9 cellular contexts compared by ENCODE assay signal in the genomic region with DNA sequence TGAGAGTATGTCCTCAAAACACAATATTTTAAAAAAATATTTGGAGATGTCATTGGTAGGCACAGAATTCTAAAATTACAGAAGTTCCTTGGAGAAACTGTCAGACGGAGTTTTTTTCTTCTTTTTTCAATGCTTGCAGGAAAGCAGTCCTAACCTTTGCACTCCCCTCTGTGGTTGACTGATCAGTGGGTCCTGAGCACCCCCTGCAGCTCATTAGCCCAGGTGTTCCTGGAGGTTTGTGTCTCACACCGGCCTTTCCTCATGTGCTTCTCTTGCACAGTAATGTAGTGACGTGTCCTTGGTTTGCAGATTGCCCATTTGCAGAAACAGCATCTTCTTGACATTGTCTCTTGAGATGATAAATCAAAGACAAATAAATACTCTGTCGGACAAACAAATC.
A peak's percentile ranks its signal among the peaks of the same experiment; 100 is the strongest.
DNase-seq lines count a peak whose midpoint lies in the region; ATAC-seq, FAIRE-seq and TF ChIP-seq lines count a peak whose summit lies in the region.
"Had no signal": no experiment of that assay in that cellular context is flagged by ENCODE, and none has a peak within 500 bp of the region (broad histone marks: within the 10 kb centered on the region; RNA-seq: fewer than 3 reads in every experiment).

No MANE protein-coding gene starts in this region.

- CTCF ChIA-PET in K562 (lab: Yijun Ruan, JAX; ENCODE audit: low intra/inter-chr PET ratio) (interaction anchor here (0.5 kb wide), 1 partner anchor 565 kb away, joined by 3 read pairs; a partner anchor contains a TSS), OCI-LY7 (lab: Charles Lee; ENCODE audit: unreplicated experiment) (no interaction called here)

- peaks cover 4% of the 10 kb centered on the region for H3K27me3 Mint-ChIP-seq in GM23338 (ENCODE audit: insufficient read depth, low read depth, poor library complexity)

- no peak overlapping the region for H3K27ac Mint-ChIP-seq in GM23338

- no peaks in the 10 kb centered on the region for H3K9me1 ChIP-seq in K562 (ENCODE audit: control insufficient read depth, insufficient read depth, low read length)

- H3K9ac ChIP-seq in K562 (ENCODE audit: insufficient read depth in 1 of 2, low read depth in 2 of 2, low read length in 2 of 2) = no peak overlapping the region

- BruUV-seq in K562 (replicated peaks; lab: Mats Ljungman, UMichigan) (no TSS peak), OCI-LY7 (replicated peaks; lab: Mats Ljungman, UMichigan) (no TSS peak)

- intact Hi-C loops in K562 (cut with micrococcal nuclease) (no loop called here), OCI-LY7 (cut with micrococcal nuclease; ENCODE audit: unreplicated experiment) (no loop called here)

- H3K4me1 Mint-ChIP-seq in GM23338 = no peaks in the 10 kb centered on the region

- TF ChIP-seq POLR2A in K562 (conservative IDR thresholded peaks at IDR 0.05) = no peak

- no peaks in the 10 kb centered on the region for H3F3A ChIP-seq in GM23338 (replicated peaks; ENCODE audit: low read depth)

- no peaks in the 10 kb centered on the region for H3K27me3 ChIP-seq in GM23338 (ENCODE audit: insufficient read depth)
- no peaks in the 10 kb centered on the region for H3K27me3 ChIP-seq in K562 (ENCODE audit: control insufficient read depth in 2 of 2, insufficient read depth in 2 of 2, low read length in 2 of 2)
- no peaks in the 10 kb centered on the region for H3K27me3 ChIP-seq in brain microvascular endothelial cell (replicated peaks)

- H3K36me3 Mint-ChIP-seq in GM23338 (ENCODE audit: low read depth) = peaks cover 35% of the 10 kb centered on the region

- peaks cover 88% of the 10 kb centered on the region for H3K9me3 Mint-ChIP-seq in GM23338

- FAIRE-seq in K562 (lab: Jason Lieb, UNC) = peak; percentile 51

- H2AFZ ChIP-seq in GM23338 = no peak overlapping the region
- H2AFZ ChIP-seq in K562 (ENCODE audit: low read depth, low read length) = no peak overlapping the region
- H2AFZ ChIP-seq in OCI-LY7 (ENCODE audit: low read length) = no peak overlapping the region

- 4% methylated on average over 4 of the region's 4 CpGs for WGBS in K562 (ENCODE audit: insufficient coverage, low coverage, missing lambda C conversion rate)

- no peaks in the 10 kb centered on the region for H3K4me1 ChIP-seq in GM23338 (ENCODE audit: insufficient read depth)
- no peaks in the 10 kb centered on the region for H3K4me1 ChIP-seq in K562 (replicated peaks in 1 of 2; ENCODE audit: control insufficient read depth in 2 of 2, insufficient read depth in 2 of 2, low read length in 2 of 2)
- H3K4me1 ChIP-seq in OCI-LY7 (ENCODE audit: insufficient read depth, low read length, poor library complexity, severe bottlenecking) = no peaks in the 10 kb centered on the region

- in situ Hi-C loops in K562 (cut with MboI) (no loop called here), brain microvascular endothelial cell (cut with HindIII; ENCODE audit: low pct_ligation_motif_present, low sequenced_read_pairs) (no loop called here)

- H3K79me2 ChIP-seq in GM23338 (replicated peaks; ENCODE audit: insufficient read depth) (no peaks in the 10 kb centered on the region), K562 (ENCODE audit: control insufficient read depth, insufficient read depth, low read length) (no peaks in the 10 kb centered on the region), OCI-LY7 (ENCODE audit: insufficient read depth, low read depth, low read length) (no peaks in the 10 kb centered on the region)

- H3K27ac ChIP-seq in GM23338 (ENCODE audit: low read depth) = no peak overlapping the region
- H3K27ac ChIP-seq in K562 (ENCODE audit: extremely low read depth, low read depth, low read length) = no peak overlapping the region
- no peak overlapping the region for H3K27ac ChIP-seq in brain microvascular endothelial cell
- H3K27ac ChIP-seq in OCI-LY7 (ENCODE audit: low read depth, low read length, poor library complexity, severe bottlenecking) = no peak overlapping the region

- H3K9me3 ChIP-seq in K562 (replicated peaks; ENCODE audit: control insufficient read depth, insufficient read depth, low read depth, low read length) = no peaks in the 10 kb centered on the region
- H3K9me3 ChIP-seq in OCI-LY7 (ENCODE audit: low read length) = no peaks in the 10 kb centered on the region

- H3K4me2 ChIP-seq in GM23338 = no peak overlapping the region
- no peak overlapping the region for H3K4me2 ChIP-seq in K562 (ENCODE audit: insufficient read depth, low read length)
- H3K4me2 ChIP-seq in OCI-LY7 (ENCODE audit: low read length) = no peak overlapping the region

- peak; percentile 1 for DNase-seq in GM23338 (ENCODE audit: low spot score)
- peak in 4 of 5 experiments; percentile 9 to 59 (median 40) for DNase-seq in T-helper 2 cell
- peak; percentile 11 to 36 (median 16) for DNase-seq in K562 (ENCODE audit: extremely low read depth in 1 of 4, low spot score in 3 of 4)
- DNase-seq in stimulated activated CD8-positive, alpha-beta memory T cell treated with anti-CD3 and anti-CD28 coated beads, Interleukin-2, amount 100 ng/mL, for 48 hours (ENCODE audit: low read depth in 2 of 2) = peak; percentile 59
- no peak for DNase-seq in brain microvascular endothelial cell
- no peak for DNase-seq in OCI-LY7 (ENCODE audit: low spot score)
- DNase-seq in T1000 (lab: John Stamatoyannopoulos, UW) = no peak
- DNase-seq: amniotic stem cell had no signal

- no peaks in the 10 kb centered on the region for H3K9me2 ChIP-seq in GM23338 (ENCODE audit: insufficient read depth)
- no peaks in the 10 kb centered on the region for H3K9me2 ChIP-seq in OCI-LY7 (ENCODE audit: insufficient read depth, low read length)

- H3K36me3 ChIP-seq in GM23338 (ENCODE audit: insufficient read depth) = peaks cover 5% of the 10 kb centered on the region
- no peaks in the 10 kb centered on the region for H3K36me3 ChIP-seq in K562 (ENCODE audit: control insufficient read depth, insufficient read depth, low read length)
- H3K36me3 ChIP-seq in brain microvascular endothelial cell (replicated peaks) = no peaks in the 10 kb centered on the region
- no peaks in the 10 kb centered on the region for H3K36me3 ChIP-seq in OCI-LY7 (ENCODE audit: insufficient read depth, low read length)

- ATAC-seq in GM23338 = no peak
- ATAC-seq in K562 = peak; percentile 79
- no peak for ATAC-seq in GM18502 (IDR thresholded peaks at IDR 0.05; ENCODE audit: poor library complexity, unreplicated experiment)

- no peak overlapping the region for H3K4me3 Mint-ChIP-seq in GM23338

- peak in 1 of 2 experiments; percentile 30; a peak in 1 of 4 replicates for TF ChIP-seq RAD21 in K562 (CRISPR knock-in tag; conservative IDR thresholded peaks at IDR 0.05 in 1 of 2, IDR thresholded peaks at IDR 0.05 in 1 of 2)

- TF ChIP-seq CTCF in GM23338 (conservative IDR thresholded peaks at IDR 0.05; ENCODE audit: low read depth in 2 of 2) = peak; percentile 22 to 33; a peak in 3 of 4 replicates
- TF ChIP-seq CTCF in K562 (IDR thresholded peaks at IDR 0.05 in 2 of 3, conservative IDR thresholded peaks at IDR 0.05 in 1 of 3; ENCODE audit: insufficient read depth in 2 of 3, low read depth in 1 of 3, low read length in 3 of 3) = peak; percentile 50 to 59 (median 55); a peak in 5 of 6 replicates
- no peak for TF ChIP-seq CTCF in brain microvascular endothelial cell (IDR thresholded peaks at IDR 0.05; ENCODE audit: low read depth, low read length, missing control alignments)
- TF ChIP-seq CTCF in OCI-LY7 (conservative IDR thresholded peaks at IDR 0.05; ENCODE audit: low read length) = no peak

- no peaks in the 10 kb centered on the region for H4K20me1 ChIP-seq in GM23338 (replicated peaks; ENCODE audit: insufficient read depth)
- no peaks in the 10 kb centered on the region for H4K20me1 ChIP-seq in K562 (replicated peaks; ENCODE audit: control insufficient read depth, insufficient read depth, low read length)
- no peaks in the 10 kb centered on the region for H4K20me1 ChIP-seq in OCI-LY7 (ENCODE audit: insufficient read depth, low read length)

- POLR2A ChIA-PET in K562 (lab: Yijun Ruan, JAX) = no interaction called here
- POLR2A ChIA-PET in OCI-LY7 (lab: Charles Lee) = no interaction called here

- TF ChIP-seq EP300 in K562 (IDR thresholded peaks at IDR 0.05; ENCODE audit: low read length) = no peak

- H3K4me3 ChIP-seq in GM23338 (no peak overlapping the region), K562 (no peak overlapping the region), brain microvascular endothelial cell (ENCODE audit: low read depth, low read length) (no peak overlapping the region), OCI-LY7 (ENCODE audit: low read depth, low read length, poor library complexity, severe bottlenecking) (no peak overlapping the region)

TF ChIP-seq in GM23338, 12 proteins besides CTCF, POLR2A, EP300 and RAD21 (continues in another document):
- TF ChIP-seq ZNF114 (CRISPR knock-in tag; IDR thresholded peaks at IDR 0.05) = no peak
- no peak for TF ChIP-seq ZNF331 (CRISPR knock-in tag; IDR thresholded peaks at IDR 0.05; ENCODE audit: low read depth)
- TF ChIP-seq NANOG (IDR thresholded peaks at IDR 0.05; ENCODE audit: borderline replicate concordance) = no peak

TF ChIP-seq in K562, 482 proteins besides CTCF, POLR2A, EP300 and RAD21:
- TF ChIP-seq RCOR1 (IDR thresholded peaks at IDR 0.05; ENCODE audit: borderline replicate concordance in 1 of 2, low read depth in 2 of 2, low read length in 2 of 2) = no peak

Comparison
In these comparisons a context has a peak if more than half of its experiments do, and no peak if none do; other contexts are left out.
1. DNase-seq: peak in GM23338 (single experiment), T-helper 2 cell (4 of 5), K562 (4 of 4) and stimulated activated CD8-positive, alpha-beta memory T cell treated with anti-CD3 and anti-CD28 coated beads, Interleukin-2, amount 100 ng/mL, for 48 hours (2 of 2); none in brain microvascular endothelial cell (single experiment), OCI-LY7 (single experiment) and T1000 (single experiment).
2. CTCF ChIP-seq: peak in GM23338 (2 of 2) and K562 (3 of 3); none in brain microvascular endothelial cell (single experiment) and OCI-LY7 (single experiment).